8 cellular contexts compared by ENCODE assay signal in the genomic region with DNA sequence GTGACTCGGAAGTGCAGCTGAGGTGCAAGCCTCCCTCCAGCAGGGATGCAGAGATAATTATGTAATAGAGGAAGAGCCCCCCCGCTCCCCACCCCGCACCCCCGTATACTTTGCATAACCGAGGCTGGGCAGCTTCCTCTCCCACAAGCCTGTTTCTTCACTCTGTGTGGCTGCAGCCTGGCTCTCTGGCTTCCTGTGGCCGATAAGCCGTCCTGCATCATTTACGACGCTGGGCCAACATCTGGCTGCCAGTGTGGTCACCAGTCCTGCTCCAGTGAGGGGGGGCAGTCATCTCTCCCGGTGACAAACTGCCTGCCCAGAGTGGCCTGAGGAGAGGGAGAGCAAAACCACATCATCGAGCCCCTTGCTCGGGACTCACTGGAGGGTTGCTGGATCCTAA. TPM values are rescaled to one million over a fixed set of nuclear protein-coding genes. Genes with fewer than 3 reads are reported as not detected.
DNase-seq lines count a peak whose midpoint lies in the region; ATAC-seq and TF ChIP-seq lines count a peak whose summit lies in the region.

No MANE protein-coding gene starts in this region.

- TF ChIP-seq CTCF in thyroid gland (IDR thresholded peaks at IDR 0.05) = no peak

- H3K36me3 Mint-ChIP-seq in activated naive CD4-positive, alpha-beta T cell treated with anti-CD3 and anti-CD28 coated beads, Interleukin-2, amount 10 ng/mL, durations not matched to agents 7 days and 5 days = no peaks in the 10 kb centered on the region

- peaks cover 35% of the 10 kb centered on the region for H3K4me1 Mint-ChIP-seq in activated naive CD4-positive, alpha-beta T cell treated with anti-CD3 and anti-CD28 coated beads, Interleukin-2, amount 10 ng/mL, durations not matched to agents 7 days and 5 days

- 20 to 71% methylated on average over 1 to 11 of the region's 12 CpGs for WGBS in thyroid gland, 2 donors

- no peaks in the 10 kb centered on the region for H3K27me3 ChIP-seq in thyroid gland

- peak; percentile 46 for DNase-seq in activated naive CD4-positive, alpha-beta T cell treated with anti-CD3 and anti-CD28 coated beads, Interleukin-2, amount 10 ng/mL, durations not matched to agents 7 days and 5 days
- no peak for DNase-seq in activated naive CD4-positive, alpha-beta T cell treated with Interleukin-2 at 50 U/mL for 16 hours
- DNase-seq in SIG-M5 treated with dmso at 0.1 percent for 504 hours (lab: John Stamatoyannopoulos, UW; ENCODE audit: unreplicated experiment) = peak; percentile 97
- peak; percentile 72 for DNase-seq in left kidney (ENCODE audit: low read depth, low spot score)
- DNase-seq in thyroid gland = no peak
- no peak for DNase-seq in NCI-H1417 (lab: John Stamatoyannopoulos, UW)
- no peak for DNase-seq in SW 1271 (lab: John Stamatoyannopoulos, UW)

- H3K4me3 ChIP-seq in thyroid gland (replicated peaks in 1 of 3) = no peak overlapping the region

- H3K36me3 ChIP-seq in thyroid gland = no peaks in the 10 kb centered on the region

- intact Hi-C loops in thyroid gland (cut with DNase I) = no loop called here

- H3K27ac ChIP-seq in thyroid gland = no peak overlapping the region

- H3K4me3 Mint-ChIP-seq in activated naive CD4-positive, alpha-beta T cell treated with anti-CD3 and anti-CD28 coated beads, Interleukin-2, amount 10 ng/mL, durations not matched to agents 7 days and 5 days = no peak overlapping the region

- no peak overlapping the region for H3K27ac Mint-ChIP-seq in activated naive CD4-positive, alpha-beta T cell treated with anti-CD3 and anti-CD28 coated beads, Interleukin-2, amount 10 ng/mL, durations not matched to agents 7 days and 5 days

- H3K9me3 ChIP-seq in thyroid gland = no peaks in the 10 kb centered on the region

- peak; percentile 68 for ATAC-seq in HG03064 (IDR thresholded peaks at IDR 0.05; ENCODE audit: low read depth, unreplicated experiment)

- H3K27me3 Mint-ChIP-seq in activated naive CD4-positive, alpha-beta T cell treated with anti-CD3 and anti-CD28 coated beads, Interleukin-2, amount 10 ng/mL, durations not matched to agents 7 days and 5 days = peaks cover 71% of the 10 kb centered on the region

- peaks cover 2% of the 10 kb centered on the region for H3K9me3 Mint-ChIP-seq in activated naive CD4-positive, alpha-beta T cell treated with anti-CD3 and anti-CD28 coated beads, Interleukin-2, amount 10 ng/mL, durations not matched to agents 7 days and 5 days

- H3K4me1 ChIP-seq in thyroid gland = no peaks in the 10 kb centered on the region

- no peak for TF ChIP-seq POLR2A in thyroid gland (IDR thresholded peaks at IDR 0.05)

- CTCF ChIA-PET in activated naive CD4-positive, alpha-beta T cell treated with anti-CD3 and anti-CD28 coated beads, Interleukin-2, amount 10 ng/mL, durations not matched to agents 7 days and 5 days (lab: Charles Lee) = no interaction called here

RNA-seq across cellular contexts. Expression of gene RBM38, which starts 59.2 kb away (rescaled TPM):
- total RNA-seq in thyroid gland = 10 to 100 TPM; 11.0 to 16.0 (median 12.0) TPM

Comparison
In these comparisons a context has a peak if more than half of its experiments do, and no peak if none do; other contexts are left out.
1. DNase-seq: peak in activated naive CD4-positive, alpha-beta T cell treated with anti-CD3 and anti-CD28 coated beads, Interleukin-2, amount 10 ng/mL, durations not matched to agents 7 days and 5 days (single experiment), SIG-M5 treated with dmso at 0.1 percent for 504 hours (single experiment) and left kidney (single experiment); none in activated naive CD4-positive, alpha-beta T cell treated with Interleukin-2 at 50 U/mL for 16 hours (single experiment), thyroid gland (0 of 2), NCI-H1417 (0 of 3) and SW 1271 (0 of 2).